Comparison of ENCODE assay signal across 19 cellular contexts in genomic region chr9:34514816-34515215, GRCh38. TPM values are rescaled to one million over a fixed set of nuclear protein-coding genes. Genes with fewer than 3 reads are reported as not detected.
A peak's percentile ranks its signal among the peaks of the same experiment; 100 is the strongest.
DNase-seq lines count a peak whose midpoint lies in the region; ATAC-seq and TF ChIP-seq lines count a peak whose summit lies in the region.
"Had no signal": no experiment of that assay in that cellular context is flagged by ENCODE, and none has a peak within 500 bp of the region (broad histone marks: within the 10 kb centered on the region; RNA-seq: fewer than 3 reads in every experiment).

No MANE protein-coding gene starts in this region.

- H4K91ac ChIP-seq in neuronal stem cell (ENCODE audit: low read depth, low read length, poor library complexity) = no peak overlapping the region

- intact Hi-C loops in sigmoid colon (cut with DNase I) = no loop called here

- TF ChIP-seq CTCF in RWPE2 (IDR thresholded peaks at IDR 0.05; ENCODE audit: poor library complexity, severe bottlenecking) (no peak), sigmoid colon (IDR thresholded peaks at IDR 0.05) (no peak), coronary artery (IDR thresholded peaks at IDR 0.05) (no peak)

- ATAC-seq in RWPE2 (ENCODE audit: low read depth) (no peak), GM21526 (IDR thresholded peaks at IDR 0.05; ENCODE audit: low FRiP score, unreplicated experiment) (no peak)

- H3K27me3 ChIP-seq in RWPE2 (ENCODE audit: insufficient read depth, poor library complexity, severe bottlenecking) = no peaks in the 10 kb centered on the region
- no peaks in the 10 kb centered on the region for H3K27me3 ChIP-seq in neuronal stem cell (ENCODE audit: control insufficient read depth in 3 of 3, insufficient read depth in 3 of 3, low read depth in 1 of 3, low read length in 3 of 3)
- no peaks in the 10 kb centered on the region for H3K27me3 ChIP-seq in sigmoid colon

- no peak overlapping the region for H3K4ac ChIP-seq in neuronal stem cell (ENCODE audit: low read length)

- H2BK15ac ChIP-seq in neuronal stem cell (ENCODE audit: low read length) = peak overlapping the region; percentile 71

- H2AFZ ChIP-seq in neuronal stem cell (ENCODE audit: low read length) = no peak overlapping the region

- TF ChIP-seq EP300 in sigmoid colon (IDR thresholded peaks at IDR 0.05) = no peak

- no peak overlapping the region for H3K4me3 ChIP-seq in RWPE2 (ENCODE audit: severe bottlenecking)
- H3K4me3 ChIP-seq in neuronal stem cell (ENCODE audit: low read length in 2 of 2) = no peak overlapping the region
- no peak overlapping the region for H3K4me3 ChIP-seq in sigmoid colon
- no peak overlapping the region for H3K4me3 ChIP-seq in coronary artery
- H3K4me3 ChIP-seq: HAP-1 had no signal

- H3K27ac ChIP-seq in RWPE2 (ENCODE audit: poor library complexity, severe bottlenecking) = no peak overlapping the region
- peak overlapping the region; percentile 63 for H3K27ac ChIP-seq in caudate nucleus (ENCODE audit: low read depth, low read length)
- H3K27ac ChIP-seq in neuronal stem cell (replicated peaks; ENCODE audit: low read length) = no peak overlapping the region
- H3K27ac ChIP-seq in sigmoid colon = no peak overlapping the region
- no peak overlapping the region for H3K27ac ChIP-seq in coronary artery
- H3K27ac ChIP-seq: HL-60 had no signal

- no peak overlapping the region for H4K8ac ChIP-seq in neuronal stem cell (ENCODE audit: low read depth, low read length)

- WGBS in neuronal stem cell (ENCODE audit: extremely low coverage in 2 of 2, insufficient read length in 2 of 2, insufficient replicate concordance in 1 of 2), 2 donors = no CpG with 5 or more reads among the region's 3 CpGs
- WGBS in sigmoid colon, 2 donors = 94 to 95% methylated on average over 3 of the region's 3 CpGs

- H2AK5ac ChIP-seq in neuronal stem cell (ENCODE audit: low read depth, low read length) = peak overlapping the region; percentile 85

- no peak overlapping the region for H2BK12ac ChIP-seq in neuronal stem cell (ENCODE audit: low read length)

- no peaks in the 10 kb centered on the region for H3K36me3 ChIP-seq in RWPE2 (ENCODE audit: low read depth)
- H3K36me3 ChIP-seq in neuronal stem cell (replicated peaks in 1 of 2; ENCODE audit: control insufficient read depth in 2 of 2, insufficient read depth in 2 of 2, low read length in 2 of 2) = no peaks in the 10 kb centered on the region
- no peaks in the 10 kb centered on the region for H3K36me3 ChIP-seq in sigmoid colon
- H3K36me3 ChIP-seq: HAP-1 had no signal

- H3K4me1 ChIP-seq in RWPE2 (ENCODE audit: insufficient read depth, poor library complexity, severe bottlenecking) (no peaks in the 10 kb centered on the region), neuronal stem cell (ENCODE audit: control insufficient read depth in 2 of 2, insufficient read depth in 1 of 2, low read depth in 1 of 2, low read length in 2 of 2) (peaks cover 23 to 34% of the 10 kb centered on the region in 2 donors), sigmoid colon (no peaks in the 10 kb centered on the region)

- no peak overlapping the region for H3K9ac ChIP-seq in neuronal stem cell (ENCODE audit: low read depth, low read length, poor library complexity)

- H3K9me3 ChIP-seq in RWPE2 (ENCODE audit: severe bottlenecking) = no peaks in the 10 kb centered on the region
- H3K9me3 ChIP-seq in neuronal stem cell (replicated peaks in 1 of 2; ENCODE audit: control insufficient read depth in 2 of 2, insufficient read depth in 1 of 2, low read depth in 1 of 2, low read length in 2 of 2) = no peaks in the 10 kb centered on the region
- H3K9me3 ChIP-seq in sigmoid colon = no peaks in the 10 kb centered on the region
- H3K9me3 ChIP-seq: HAP-1 had no signal

- no peak overlapping the region for H2BK120ac ChIP-seq in neuronal stem cell (ENCODE audit: low read depth, low read length)

- no peak overlapping the region for H3K23ac ChIP-seq in neuronal stem cell (ENCODE audit: low read depth, low read length, poor library complexity)

- no peak overlapping the region for H3K14ac ChIP-seq in neuronal stem cell (ENCODE audit: low read length)

- no peak overlapping the region for H3K18ac ChIP-seq in neuronal stem cell (ENCODE audit: low read length)

- H3K79me1 ChIP-seq in neuronal stem cell (ENCODE audit: low read depth, low read length) = no peaks in the 10 kb centered on the region

- no peak overlapping the region for H3K4me2 ChIP-seq in neuronal stem cell (ENCODE audit: insufficient read depth, low read length, poor library complexity, severe bottlenecking)

- DNase-seq in RWPE2 (ENCODE audit: low spot score) = peak; percentile 4
- DNase-seq in caudate nucleus (lab: John Stamatoyannopoulos, UW) = no peak
- DNase-seq in neuronal stem cell (ENCODE audit: low spot score) = no peak
- DNase-seq in sigmoid colon = peak; percentile 8
- DNase-seq in C1 segment of cervical spinal cord (lab: John Stamatoyannopoulos, UW) = no peak
- no peak for DNase-seq in iPS-NIHi7 (ENCODE audit: extremely low spot score)
- no peak for DNase-seq in coronary artery (ENCODE audit: low spot score)
- DNase-seq: ACHN; AML-193; Calu3; CD4-positive, alpha-beta memory T cell; DMS79 treated with DMSO at 0.1 percent for 48 hours; GF-D8 had no signal

- no peak overlapping the region for H2BK5ac ChIP-seq in neuronal stem cell (ENCODE audit: low read length)

- no peak for TF ChIP-seq POLR2A in sigmoid colon (IDR thresholded peaks at IDR 0.05)

RNA-seq across cellular contexts. Expression of gene ENHO, which starts 8.0 kb away (rescaled TPM):
- polyA plus RNA-seq in neuronal stem cell (2013, experiment 1 of 2) = 18.0 TPM
- polyA plus RNA-seq in neuronal stem cell (2013, experiment 2 of 2) = 16.3 TPM
- 1 to 10 TPM in 1 of 4 donors, not detected in 3; 2.5 TPM for total RNA-seq in sigmoid colon
- 1 to 10 TPM; 1.9 to 7.4 (median 6.0) TPM for polyA plus RNA-seq in sigmoid colon
- total RNA-seq: Calu3; CD4-positive, alpha-beta memory T cell had no signal

RNA-seq across cellular contexts. Expression of gene DNAI1, which starts 56.2 kb away (rescaled TPM):
- polyA plus RNA-seq in neuronal stem cell (2013, experiment 1 of 2) = 0.99 TPM
- 1.3 TPM for polyA plus RNA-seq in neuronal stem cell (2013, experiment 2 of 2)
- total RNA-seq in sigmoid colon = under 1 TPM in 1 of 4 donors, not detected in 3; under 0.01 TPM
- polyA plus RNA-seq in sigmoid colon = under 1 TPM in 1 of 3 donors, not detected in 2; 0.01 TPM
- total RNA-seq: Calu3; CD4-positive, alpha-beta memory T cell; HT1080 had no signal
- polyA plus RNA-seq: BJ; CD14-positive monocyte; CD4-positive, alpha-beta memory T cell had no signal

RNA-seq across cellular contexts. Expression of gene FAM219A, which starts 56.4 kb away (rescaled TPM):
- 6.8 TPM for polyA plus RNA-seq in neuronal stem cell (2013, experiment 1 of 2)
- polyA plus RNA-seq in neuronal stem cell (2013, experiment 2 of 2) = 7.5 TPM
- total RNA-seq in sigmoid colon = 10 to 100 TPM in 1 of 4 donors, 1 to 10 TPM in 3; 7.4 to 10.2 (median 8.8) TPM
- 1 to 10 TPM; 3.0 to 7.9 (median 3.2) TPM for polyA plus RNA-seq in sigmoid colon

Comparison
In these comparisons a context has a peak if more than half of its experiments do, and no peak if none do; other contexts are left out.
1. DNase-seq: peak in RWPE2 (single experiment) and sigmoid colon (single experiment); none in caudate nucleus (0 of 61), neuronal stem cell (single experiment), C1 segment of cervical spinal cord (0 of 14), iPS-NIHi7 (single experiment) and coronary artery (single experiment).